Comparison of ENCODE assay signal across 1 cellular context in genomic region chr20:21323640-21324039, GRCh38.
TF ChIP-seq lines count a peak whose summit lies in the region.

No MANE protein-coding gene starts in this region.

TF ChIP-seq in HEK293, 187 proteins besides CTCF, POLR2A, EP300 and RAD21 (continued from another document):
- TF ChIP-seq ATF2 (tag by site-specific recombination; IDR thresholded peaks at IDR 0.05; ENCODE audit: low read depth) (0 out of 2 replicates have a peak, but pooled peaks have one; percentile 18), ZNF514 (tag by site-specific recombination; IDR thresholded peaks at IDR 0.05) (no peak), ZNF155 (tag by site-specific recombination; IDR thresholded peaks at IDR 0.05) (no peak), ZNF175 (tag by site-specific recombination; IDR thresholded peaks at IDR 0.05) (no peak), KLF1 (tag by site-specific recombination; IDR thresholded peaks at IDR 0.05) (no peak), ZNF223 (tag by site-specific recombination; IDR thresholded peaks at IDR 0.05) (no peak), ZNF624 (tag by site-specific recombination; IDR thresholded peaks at IDR 0.05) (no peak), EGR2 (tag by site-specific recombination; IDR thresholded peaks at IDR 0.05; ENCODE audit: low read depth) (no peak), ZNF596 (tag by site-specific recombination; IDR thresholded peaks at IDR 0.05) (no peak), AEBP2 (tag by site-specific recombination; IDR thresholded peaks at IDR 0.05; ENCODE audit: borderline replicate concordance) (no peak), ZNF146 (tag by site-specific recombination; IDR thresholded peaks at IDR 0.05) (no peak), MZF1 (tag by site-specific recombination; IDR thresholded peaks at IDR 0.05; ENCODE audit: borderline replicate concordance) (no peak), ZNF785 (tag by site-specific recombination; IDR thresholded peaks at IDR 0.05) (no peak), OVOL3 (tag by site-specific recombination; IDR thresholded peaks at IDR 0.05) (no peak), ZNF747 (tag by site-specific recombination; IDR thresholded peaks at IDR 0.05) (no peak), ZNF292 (tag by site-specific recombination; IDR thresholded peaks at IDR 0.05; ENCODE audit: borderline replicate concordance, low read depth) (no peak), ZNF157 (tag by site-specific recombination; IDR thresholded peaks at IDR 0.05) (no peak), ZNF311 (tag by site-specific recombination; IDR thresholded peaks at IDR 0.05; ENCODE audit: borderline replicate concordance) (no peak), OSR2 (tag by site-specific recombination; IDR thresholded peaks at IDR 0.05) (no peak), ZFP41 (tag by site-specific recombination; IDR thresholded peaks at IDR 0.05; ENCODE audit: borderline replicate concordance) (no peak), ZNF555 (tag by site-specific recombination; conservative IDR thresholded peaks at IDR 0.05) (no peak), ZNF623 (tag by site-specific recombination; IDR thresholded peaks at IDR 0.05) (no peak), ZNF302 (tag by site-specific recombination; IDR thresholded peaks at IDR 0.05; ENCODE audit: low read depth) (no peak), ZNF366 (tag by site-specific recombination; conservative IDR thresholded peaks at IDR 0.05) (0 out of 2 replicates have a peak, but pooled peaks have one; percentile 19)
- TF ChIP-seq, protein P1, sequence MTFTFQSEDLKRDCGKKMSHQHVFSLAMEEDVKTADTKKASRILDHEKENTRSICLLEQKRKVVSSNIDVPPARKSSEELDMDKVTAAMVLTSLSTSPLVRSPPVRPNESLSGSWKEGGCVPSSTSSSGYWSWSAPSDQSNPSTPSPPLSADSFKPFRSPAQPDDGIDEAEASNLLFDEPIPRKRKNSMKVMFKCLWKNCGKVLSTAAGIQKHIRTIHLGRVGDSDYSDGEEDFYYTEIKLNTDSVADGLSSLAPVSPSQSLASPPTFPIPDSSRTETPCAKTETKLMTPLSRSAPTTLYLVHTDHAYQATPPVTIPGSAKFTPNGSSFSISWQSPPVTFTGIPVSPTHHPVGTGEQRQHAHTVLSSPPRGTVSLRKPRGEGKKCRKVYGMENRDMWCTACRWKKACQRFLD (tag by site-specific recombination; IDR thresholded peaks at IDR 0.05): no peak
